10 cellular contexts compared by ENCODE assay signal in the genomic region with DNA sequence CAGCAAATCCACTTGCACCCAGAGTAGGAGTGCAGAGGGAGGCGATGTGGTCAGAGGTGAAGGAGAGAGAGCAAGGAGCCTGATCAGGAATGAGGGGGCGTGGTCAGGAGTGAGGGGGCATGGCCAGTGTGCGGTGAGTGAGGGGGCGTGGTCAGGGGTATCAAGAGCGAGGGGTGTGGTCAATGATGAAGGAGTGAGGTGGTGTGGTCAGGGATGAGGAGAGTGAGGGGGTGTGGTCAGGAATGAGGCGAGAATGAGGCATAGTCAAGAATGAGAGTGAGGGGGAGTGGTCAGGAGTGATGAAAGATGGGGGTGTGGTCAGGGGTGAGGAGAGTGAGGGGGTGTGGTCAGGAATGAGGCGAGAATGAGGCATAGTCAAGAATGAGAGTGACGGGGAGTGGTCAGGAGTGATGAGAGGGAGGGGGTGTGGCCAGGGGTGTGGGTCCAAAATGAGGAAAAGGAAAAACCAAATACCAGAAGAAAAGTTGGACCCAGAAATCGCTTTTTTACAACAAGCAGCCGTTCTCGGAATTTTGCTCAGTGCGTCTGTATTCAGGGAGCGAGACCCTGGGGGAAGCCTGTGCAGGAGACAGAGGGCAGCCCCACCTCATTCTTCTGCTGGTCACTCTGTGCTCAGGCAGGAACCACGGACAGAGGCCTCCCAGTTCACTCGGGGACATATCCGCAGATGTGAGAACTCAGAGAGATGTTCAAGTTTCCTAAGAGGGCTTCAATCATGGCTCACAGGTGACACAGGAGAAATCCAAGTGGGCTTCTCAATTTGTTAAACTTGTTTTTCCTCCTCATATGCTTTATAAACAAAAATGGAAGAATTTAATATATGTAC. TPM values are rescaled to one million over a fixed set of nuclear protein-coding genes. Genes with fewer than 3 reads are reported as not detected.
DNase-seq lines count a peak whose midpoint lies in the region; ATAC-seq and TF ChIP-seq lines count a peak whose summit lies in the region.
"Had no signal": no experiment of that assay in that cellular context is flagged by ENCODE, and none has a peak within 500 bp of the region (broad histone marks: within the 10 kb centered on the region; RNA-seq: fewer than 3 reads in every experiment).

No MANE protein-coding gene starts in this region.

- H3K27ac Mint-ChIP-seq in brain: peak overlapping the region in 1 of 5 experiments; percentile 95
- no peak overlapping the region for H3K27ac Mint-ChIP-seq in activated T-helper 2 cell treated with anti-CD3 and anti-CD28 coated beads, Interferon-gamma antibody, Interleukin-2, Interleukin-4, amounts not matched to agents 10 μg/mL and 5 μg/mL and 100 μg/mL, durations not matched to agents 14 hours and 24 hours and 36 hours
- H3K27ac Mint-ChIP-seq: natural killer cell had no signal

- no peak overlapping the region for H3K27ac ChIP-seq in HUES48 (ENCODE audit: low read depth, low read length)
- H3K27ac ChIP-seq in lung (ENCODE audit: low read depth in 1 of 2, low read length in 1 of 2): no peak overlapping the region

- H3K9ac ChIP-seq in HUES48 (ENCODE audit: low read depth, low read length): no peak overlapping the region

- TF ChIP-seq CTCF in BE2C (IDR thresholded peaks at IDR 0.05; ENCODE audit: low read depth, low read length): no peak
- no peak for TF ChIP-seq CTCF in brain (conservative IDR thresholded peaks at IDR 0.05)
- TF ChIP-seq CTCF in lung (IDR thresholded peaks at IDR 0.05; ENCODE audit: control extremely low read depth, extremely low read depth): no peak

- H3K4me1 ChIP-seq in BE2C (no peaks in the 10 kb centered on the region), HUES48 (ENCODE audit: control insufficient read depth, insufficient read depth, low read length) (peaks cover 2% of the 10 kb centered on the region; the same call in 1 of the 2 replicates), lung (ENCODE audit: control insufficient read depth in 2 of 2, insufficient read depth in 2 of 2, low read length in 2 of 2) (peaks cover 0 to 1% of the 10 kb centered on the region in 2 donors)

- no peaks in the 10 kb centered on the region; the same call in none of the 2 replicates for H3K27me3 ChIP-seq in BE2C
- H3K27me3 ChIP-seq in HUES48 (ENCODE audit: control insufficient read depth, insufficient read depth, low read length): no peaks in the 10 kb centered on the region
- peaks cover 6% of the 10 kb centered on the region for H3K27me3 ChIP-seq in lung (ENCODE audit: control insufficient read depth, insufficient read depth)

- in situ Hi-C loops in KBM-7 (cut with MboI; ENCODE audit: low pct_unique_long_range_greater_than_20kb, low sequenced_read_pairs): no loop called here

- no peaks in the 10 kb centered on the region for H3K4me1 Mint-ChIP-seq in brain
- H3K4me1 Mint-ChIP-seq in activated T-helper 2 cell treated with anti-CD3 and anti-CD28 coated beads, Interferon-gamma antibody, Interleukin-2, Interleukin-4, amounts not matched to agents 10 μg/mL and 5 μg/mL and 100 μg/mL, durations not matched to agents 14 hours and 24 hours and 36 hours (ENCODE audit: low read depth): peaks cover 2% of the 10 kb centered on the region

- H3K9me3 ChIP-seq in BE2C (no peaks in the 10 kb centered on the region), HUES48 (ENCODE audit: control insufficient read depth, insufficient read depth, low read length) (peaks cover 52% of the 10 kb centered on the region), lung (ENCODE audit: control insufficient read depth in 2 of 2, insufficient read depth in 1 of 2, low read length in 1 of 2) (peaks cover 0 to 3% of the 10 kb centered on the region in 2 donors)

- intact Hi-C loops in activated T-helper 2 cell treated with anti-CD3 and anti-CD28 coated beads, Interferon-gamma antibody, Interleukin-2, Interleukin-4, amounts not matched to agents 10 μg/mL and 5 μg/mL and 100 μg/mL, durations not matched to agents 14 hours and 24 hours and 36 hours (cut with micrococcal nuclease): no loop called here

- H3K36me3 ChIP-seq in BE2C (no peaks in the 10 kb centered on the region), HUES48 (ENCODE audit: control insufficient read depth, insufficient read depth, low read length) (no peaks in the 10 kb centered on the region), lung (ENCODE audit: control insufficient read depth in 2 of 2, insufficient read depth in 2 of 2, low read length in 2 of 2) (no peaks in the 10 kb centered on the region)

- TF ChIP-seq POLR2A in GM18505 (IDR thresholded peaks at IDR 0.05; ENCODE audit: borderline replicate concordance, extremely low read depth, insufficient read depth, insufficient read length): no peak

- ATAC-seq in lung (ENCODE audit: insufficient read depth, low FRiP score): peak; percentile 83
- ATAC-seq in GM18505 (IDR thresholded peaks at IDR 0.05; ENCODE audit: unreplicated experiment): no peak

- H3K4me3 ChIP-seq in BE2C (ENCODE audit: low read depth, low read length): no peak overlapping the region
- H3K4me3 ChIP-seq in HUES48 (ENCODE audit: low read depth, low read length): peak overlapping the region; percentile 59
- H3K4me3 ChIP-seq in lung: no peak overlapping the region

- peaks cover 0 to 3% (median 0%) of the 10 kb centered on the region in 5 experiments for H3K9me3 Mint-ChIP-seq in brain
- no peaks in the 10 kb centered on the region for H3K9me3 Mint-ChIP-seq in activated T-helper 2 cell treated with anti-CD3 and anti-CD28 coated beads, Interferon-gamma antibody, Interleukin-2, Interleukin-4, amounts not matched to agents 10 μg/mL and 5 μg/mL and 100 μg/mL, durations not matched to agents 14 hours and 24 hours and 36 hours
- H3K9me3 Mint-ChIP-seq: natural killer cell had no signal

- H3K4me3 Mint-ChIP-seq in brain: peak overlapping the region in 4 of 5 experiments; percentile 7 to 77 (median 38)
- H3K4me3 Mint-ChIP-seq in activated T-helper 2 cell treated with anti-CD3 and anti-CD28 coated beads, Interferon-gamma antibody, Interleukin-2, Interleukin-4, amounts not matched to agents 10 μg/mL and 5 μg/mL and 100 μg/mL, durations not matched to agents 14 hours and 24 hours and 36 hours (ENCODE audit: low read depth): no peak overlapping the region
- H3K4me3 Mint-ChIP-seq: natural killer cell had no signal

- H3K36me3 Mint-ChIP-seq in brain: no peaks in the 10 kb centered on the region
- H3K36me3 Mint-ChIP-seq in activated T-helper 2 cell treated with anti-CD3 and anti-CD28 coated beads, Interferon-gamma antibody, Interleukin-2, Interleukin-4, amounts not matched to agents 10 μg/mL and 5 μg/mL and 100 μg/mL, durations not matched to agents 14 hours and 24 hours and 36 hours (ENCODE audit: low read depth): no peaks in the 10 kb centered on the region
- H3K36me3 Mint-ChIP-seq: natural killer cell had no signal

- 15 to 34% methylated on average over 16 of the region's 16 CpGs for WGBS in lung, 2 donors

- DNase-seq in BE2C: peak; percentile 38
- peak; percentile 90 for DNase-seq in lung (ENCODE audit: low spot score)
- DNase-seq in activated T-helper 2 cell treated with anti-CD3 and anti-CD28 coated beads, Interferon-gamma antibody, Interleukin-2, Interleukin-4, amounts not matched to agents 10 μg/mL and 5 μg/mL and 100 μg/mL, durations not matched to agents 14 hours and 24 hours and 36 hours (ENCODE audit: low spot score): no peak
- DNase-seq in cerebellar nuclear complex (lab: John Stamatoyannopoulos, UW): no peak
- no peak for DNase-seq in KBM-7
- DNase-seq: Kasumi-1, natural killer cell had no signal

- H3K27me3 Mint-ChIP-seq in brain: no peaks in the 10 kb centered on the region
- H3K27me3 Mint-ChIP-seq in activated T-helper 2 cell treated with anti-CD3 and anti-CD28 coated beads, Interferon-gamma antibody, Interleukin-2, Interleukin-4, amounts not matched to agents 10 μg/mL and 5 μg/mL and 100 μg/mL, durations not matched to agents 14 hours and 24 hours and 36 hours (ENCODE audit: low read depth): peaks cover 8% of the 10 kb centered on the region

RNA-seq across cellular contexts. Expression of a gene that starts 47.5 kb away (rescaled TPM):
- not detected for polyA plus RNA-seq in BE2C (2012; ENCODE audit: insufficient read depth, insufficient read length, low read depth)
- not detected for polyA plus RNA-seq in brain (ENCODE audit: insufficient read depth, low read depth, low replicate concordance)
- not detected for total RNA-seq in lung
- polyA plus RNA-seq in lung: not detected
- not detected in 2 replicates for total RNA-seq in activated T-helper 2 cell treated with anti-CD3 and anti-CD28 coated beads, Interferon-gamma antibody, Interleukin-2, Interleukin-4, amounts not matched to agents 10 μg/mL and 5 μg/mL and 100 μg/mL, durations not matched to agents 14 hours and 24 hours and 36 hours
- total RNA-seq: natural killer cell had no signal

Comparison
In these comparisons a context has a peak if more than half of its experiments do, and no peak if none do; other contexts are left out.
1. DNase-seq: peak in BE2C (single experiment) and lung (single experiment); none in activated T-helper 2 cell treated with anti-CD3 and anti-CD28 coated beads, Interferon-gamma antibody, Interleukin-2, Interleukin-4, amounts not matched to agents 10 μg/mL and 5 μg/mL and 100 μg/mL, durations not matched to agents 14 hours and 24 hours and 36 hours (single experiment), cerebellar nuclear complex (0 of 2) and KBM-7 (single experiment).